ENCODE assay signal across 31 cellular contexts in genomic region chr3:9071982-9072666, GRCh38.
DNase-seq lines count a peak whose midpoint lies in the region; ATAC-seq and FAIRE-seq lines count a peak whose summit lies in the region.
"Had no signal": no experiment of that assay in that cellular context is flagged by ENCODE, and none has a peak within 500 bp of the region (broad histone marks: within the 10 kb centered on the region; RNA-seq: fewer than 3 reads in every experiment).

No MANE protein-coding gene starts in this region.

- DNase-seq in activated CD4-positive, alpha-beta T cell treated with anti-CD3 and anti-CD28 coated beads for 36 hours, result no peak
- no peak for DNase-seq in activated CD4-positive, alpha-beta T cell treated with anti-CD3 and anti-CD28 coated beads for 48 hours
- DNase-seq in mesenchymal stem cell (no peak), urothelium cell line (ENCODE audit: low spot score) (no peak), NCI-H1694 (lab: John Stamatoyannopoulos, UW) (no peak)
- DNase-seq: activated CD4-positive, alpha-beta T cell treated with anti-CD3 and anti-CD28 coated beads for 1 hour; activated CD8-positive, alpha-beta T cell treated with anti-CD3 and anti-CD28 coated beads for 36 hours; C1 segment of cervical spinal cord; caudate nucleus; esophagus squamous epithelium; foreskin melanocyte; H9; mucosa of descending colon; NCI-H2081; NCI-H524 treated with DMSO at 0.1 percent for 48 hours; PC-9; SHP77; stimulated activated CD4-positive, alpha-beta T cell treated with anti-CD3 and anti-CD28 coated beads, Interleukin-1b, Interleukin-23, amount 100 ng/mL, for 48 hours; stomach; T-helper 17 cell; thyroid gland had no signal

- no peak overlapping the region for H3K27ac ChIP-seq in mesenchymal stem cell (ENCODE audit: low read length, poor library complexity, severe bottlenecking)
- H3K27ac ChIP-seq: 22Rv1, esophagus squamous epithelium, PC-9, stomach, thyroid gland had no signal

- peak overlapping the region; percentile 41 for H2AK5ac ChIP-seq in mesenchymal stem cell (ENCODE audit: low read length, severe bottlenecking)

- no peak overlapping the region for H3K4me3 ChIP-seq in mesenchymal stem cell (ENCODE audit: insufficient read depth in 1 of 2, low read depth in 1 of 2, low read length in 2 of 2)
- H3K4me3 ChIP-seq: esophagus squamous epithelium, lung, mucosa of descending colon, PC-9, stomach, thyroid gland had no signal

- no peak overlapping the region for H2BK12ac ChIP-seq in mesenchymal stem cell (ENCODE audit: low read length in 2 of 2)

- H3K18ac ChIP-seq in mesenchymal stem cell (ENCODE audit: low read depth in 1 of 2, low read length in 2 of 2), result no peak overlapping the region

- no peaks in the 10 kb centered on the region for H3K9me3 Mint-ChIP-seq in activated CD4-positive, alpha-beta T cell treated with anti-CD3 and anti-CD28 coated beads for 36 hours (ENCODE audit: low read depth)
- H3K9me3 Mint-ChIP-seq: activated CD8-positive, alpha-beta T cell treated with anti-CD3 and anti-CD28 coated beads for 36 hours; activated naive CD4-positive, alpha-beta T cell treated with anti-CD3 and anti-CD28 coated beads, Interleukin-2, amount 50 U/mL, for 24 hours; activated T-helper 2 cell treated with anti-CD3 and anti-CD28 coated beads, Interferon-gamma antibody, Interleukin-2, Interleukin-4, amounts not matched to agents 10 μg/mL and 5 μg/mL and 100 μg/mL, durations not matched to agents 14 hours and 24 hours and 36 hours; H9; natural killer cell treated with Interleukin-12 subunit alpha and Interleukin-12 subunit beta and Interleukin-15 and Interleukin-18, amount 100 ng/mL, for 72 hours had no signal

- H3K4me1 ChIP-seq in mesenchymal stem cell (ENCODE audit: control insufficient read depth, insufficient read depth, low read depth, low read length), result no peaks in the 10 kb centered on the region
- H3K4me1 ChIP-seq: thyroid gland had no signal

- H4K91ac ChIP-seq in mesenchymal stem cell (ENCODE audit: low read length), result no peak overlapping the region

- H3K27me3 Mint-ChIP-seq in activated CD4-positive, alpha-beta T cell treated with anti-CD3 and anti-CD28 coated beads for 36 hours, result no peaks in the 10 kb centered on the region
- H3K27me3 Mint-ChIP-seq: activated CD8-positive, alpha-beta T cell treated with anti-CD3 and anti-CD28 coated beads for 36 hours; activated naive CD4-positive, alpha-beta T cell treated with anti-CD3 and anti-CD28 coated beads, Interleukin-2, amount 50 U/mL, for 24 hours had no signal

- no peaks in the 10 kb centered on the region for H3K4me1 Mint-ChIP-seq in activated CD4-positive, alpha-beta T cell treated with anti-CD3 and anti-CD28 coated beads for 36 hours
- H3K4me1 Mint-ChIP-seq: activated naive CD4-positive, alpha-beta T cell treated with anti-CD3 and anti-CD28 coated beads, Interleukin-2, amount 50 U/mL, for 24 hours had no signal

- H4K8ac ChIP-seq in mesenchymal stem cell (ENCODE audit: low read length), result no peak overlapping the region

- H2BK5ac ChIP-seq in mesenchymal stem cell (ENCODE audit: low read depth, low read length, poor library complexity, severe bottlenecking), result no peak overlapping the region

- H3K9ac ChIP-seq in mesenchymal stem cell (ENCODE audit: low read length), result no peak overlapping the region

- POLR2A ChIA-PET in activated CD4-positive, alpha-beta T cell treated with anti-CD3 and anti-CD28 coated beads for 36 hours (lab: Charles Lee), result no interaction called here

- no peak overlapping the region for H2BK15ac ChIP-seq in mesenchymal stem cell (ENCODE audit: low read depth, poor library complexity, severe bottlenecking)

- no peak overlapping the region for H3K27ac Mint-ChIP-seq in activated CD4-positive, alpha-beta T cell treated with anti-CD3 and anti-CD28 coated beads for 36 hours
- H3K27ac Mint-ChIP-seq: activated CD8-positive, alpha-beta T cell treated with anti-CD3 and anti-CD28 coated beads for 36 hours; activated naive CD4-positive, alpha-beta T cell treated with anti-CD3 and anti-CD28 coated beads, Interleukin-2, amount 50 U/mL, for 24 hours; activated T-helper 2 cell treated with anti-CD3 and anti-CD28 coated beads, Interferon-gamma antibody, Interleukin-2, Interleukin-4, amounts not matched to agents 10 μg/mL and 5 μg/mL and 100 μg/mL, durations not matched to agents 14 hours and 24 hours and 36 hours; natural killer cell treated with Interleukin-12 subunit alpha and Interleukin-12 subunit beta and Interleukin-15 and Interleukin-18, amount 100 ng/mL, for 72 hours; T-helper 17 cell had no signal

- CTCF ChIA-PET in activated CD4-positive, alpha-beta T cell treated with anti-CD3 and anti-CD28 coated beads for 36 hours (lab: Charles Lee), result interaction anchor here (1.4 kb wide), 1 partner anchor 230 kb away, joined by 4 read pairs; no protein-coding TSS in a partner anchor

- H3K14ac ChIP-seq in mesenchymal stem cell (ENCODE audit: low read length in 2 of 2), result peak overlapping the region in 1 of 2 experiments; percentile 46

- H3K79me1 ChIP-seq in mesenchymal stem cell (replicated peaks; ENCODE audit: low read length, poor library complexity, severe bottlenecking), result no peaks in the 10 kb centered on the region

- WGBS in mesenchymal stem cell, result 79% methylated on average over 10 of the region's 10 CpGs

- no peaks in the 10 kb centered on the region for H3K9me3 ChIP-seq in mesenchymal stem cell (ENCODE audit: control insufficient read depth, low read length)
- H3K9me3 ChIP-seq: esophagus squamous epithelium, mucosa of descending colon, stomach, thyroid gland had no signal

- H3K4me2 ChIP-seq in mesenchymal stem cell (ENCODE audit: low read length, poor library complexity, severe bottlenecking), result no peak overlapping the region
- H3K4me2 ChIP-seq: PC-9 had no signal

- no peak overlapping the region for H3K23ac ChIP-seq in mesenchymal stem cell (ENCODE audit: low read length in 2 of 2)

- no peak overlapping the region for H3K4ac ChIP-seq in mesenchymal stem cell (ENCODE audit: low read depth in 1 of 2, low read length in 2 of 2)

- H3K36me3 Mint-ChIP-seq in activated CD4-positive, alpha-beta T cell treated with anti-CD3 and anti-CD28 coated beads for 36 hours (ENCODE audit: low read depth), result no peaks in the 10 kb centered on the region
- H3K36me3 Mint-ChIP-seq: activated naive CD4-positive, alpha-beta T cell treated with anti-CD3 and anti-CD28 coated beads, Interleukin-2, amount 50 U/mL, for 24 hours; natural killer cell treated with Interleukin-12 subunit alpha and Interleukin-12 subunit beta and Interleukin-15 and Interleukin-18, amount 100 ng/mL, for 72 hours had no signal

- ATAC-seq in activated CD4-positive, alpha-beta T cell treated with anti-CD3 and anti-CD28 coated beads for 36 hours, result peak; percentile 47
- peak; percentile 23 for ATAC-seq in esophagus mucosa
- no peak for ATAC-seq in HG02884 (IDR thresholded peaks at IDR 0.05; ENCODE audit: unreplicated experiment)
- ATAC-seq in GM21423 (IDR thresholded peaks at IDR 0.05; ENCODE audit: unreplicated experiment), result no peak
- ATAC-seq: activated CD8-positive, alpha-beta T cell treated with anti-CD3 and anti-CD28 coated beads for 36 hours; HepG2; mucosa of descending colon; T-helper 17 cell had no signal

- no peak overlapping the region for H2BK120ac ChIP-seq in mesenchymal stem cell (ENCODE audit: low read depth, low read length)

- no peak overlapping the region for H2AFZ ChIP-seq in mesenchymal stem cell (ENCODE audit: low read depth, low read length)
- H2AFZ ChIP-seq: PC-9 had no signal

- intact Hi-C loops in activated CD4-positive, alpha-beta T cell treated with anti-CD3 and anti-CD28 coated beads for 36 hours (cut with DNase I, micrococcal nuclease), result no loop called here

- peak; percentile 85 for FAIRE-seq in urothelium cell line (lab: Jason Lieb, UNC)
- FAIRE-seq: GM12891, HepG2 had no signal

- H3K4me3 Mint-ChIP-seq in activated CD4-positive, alpha-beta T cell treated with anti-CD3 and anti-CD28 coated beads for 36 hours, result no peak overlapping the region
- H3K4me3 Mint-ChIP-seq: activated CD8-positive, alpha-beta T cell treated with anti-CD3 and anti-CD28 coated beads for 36 hours; activated naive CD4-positive, alpha-beta T cell treated with anti-CD3 and anti-CD28 coated beads, Interleukin-2, amount 50 U/mL, for 24 hours; H9; natural killer cell treated with Interleukin-12 subunit alpha and Interleukin-12 subunit beta and Interleukin-15 and Interleukin-18, amount 100 ng/mL, for 72 hours; T-helper 17 cell had no signal

- H3K36me3 ChIP-seq in mesenchymal stem cell (ENCODE audit: control insufficient read depth in 1 of 2, insufficient read depth in 2 of 2, low read depth in 1 of 2, low read length in 2 of 2), result no peaks in the 10 kb centered on the region
- H3K36me3 ChIP-seq: esophagus squamous epithelium, stomach, thyroid gland had no signal

- H3K27me3 ChIP-seq in mesenchymal stem cell (ENCODE audit: control insufficient read depth in 1 of 2, insufficient read depth in 1 of 2, low read length in 2 of 2), result peaks cover 0 to 42% of the 10 kb centered on the region in 2 experiments
- H3K27me3 ChIP-seq: esophagus squamous epithelium, stomach, thyroid gland had no signal

Comparison
In these comparisons a context has a peak if more than half of its experiments do, and no peak if none do; other contexts are left out.
1. ATAC-seq: peak in activated CD4-positive, alpha-beta T cell treated with anti-CD3 and anti-CD28 coated beads for 36 hours (single experiment) and esophagus mucosa (single experiment); none in HG02884 (single experiment) and GM21423 (single experiment).